In genomic region chr3:71968491-71968890, GRCh38 we compare ENCODE assay signal across 25 cellular contexts.
"Had no signal": no experiment of that assay in that cellular context is flagged by ENCODE, and none has a peak within 500 bp of the region (broad histone marks: within the 10 kb centered on the region; RNA-seq: fewer than 3 reads in every experiment).

No MANE protein-coding gene starts in this region.

- H3K36me3 ChIP-seq: neural progenitor cell, right lobe of liver, suprapubic skin, transverse colon, upper lobe of right lung, uterus had no signal

- DNase-seq: dorsolateral prefrontal cortex; effector CD4-positive, alpha-beta T cell; head of caudate nucleus; mesenchymal stem cell; mucosa of descending colon; naive B cell; nucleus accumbens; posterior cingulate gyrus; psoas muscle; right lobe of liver; small intestine; stimulated activated CD4-positive, alpha-beta T cell treated with anti-CD3 and anti-CD28 coated beads, Interleukin-12 subunit alpha, Interleukin-12 subunit beta, amount 100 ng/mL, for 4 hours; stimulated activated CD4-positive, alpha-beta T cell treated with anti-CD3 and anti-CD28 coated beads, Interleukin-1b, Interleukin-23, amount 100 ng/mL, for 48 hours; stimulated activated CD4-positive, alpha-beta T cell treated with anti-CD3 and anti-CD28 coated beads, Interleukin-4, amount 100 ng/mL, for 1 hour; stimulated activated CD8-positive, alpha-beta memory T cell treated with anti-CD3 and anti-CD28 coated beads, Interleukin-4, amount 100 ng/mL, for 48 hours; stimulated activated naive CD4-positive, alpha-beta T cell; stimulated activated naive CD8-positive, alpha-beta T cell treated with anti-CD3 and anti-CD28 coated beads, Interleukin-15, amount 100 ng/mL, for 72 hours; transverse colon; upper lobe of right lung; uterus had no signal

- ATAC-seq: left lobe of liver; mucosa of descending colon; natural killer cell treated with Interleukin-12 subunit alpha and Interleukin-12 subunit beta and Interleukin-15 and Interleukin-18, amount 100 ng/mL, for 72 hours; psoas muscle; right lobe of liver; stimulated activated naive CD8-positive, alpha-beta T cell treated with anti-CD3 and anti-CD28 coated beads, Interleukin-15, amount 100 ng/mL, for 72 hours; upper lobe of right lung had no signal

- H3K27me3 ChIP-seq: neural progenitor cell, right lobe of liver, transverse colon, upper lobe of right lung, uterus had no signal

- H3K4me1 Mint-ChIP-seq: mesothelial cell of epicardium; stimulated activated naive CD8-positive, alpha-beta T cell treated with anti-CD3 and anti-CD28 coated beads, Interleukin-15, amount 100 ng/mL, for 72 hours had no signal

- H2AFZ ChIP-seq: neural progenitor cell had no signal

- H3K9me3 Mint-ChIP-seq: mesothelial cell of epicardium; natural killer cell treated with Interleukin-12 subunit alpha and Interleukin-12 subunit beta and Interleukin-15 and Interleukin-18, amount 100 ng/mL, for 72 hours; neural progenitor cell had no signal

- H3K27ac Mint-ChIP-seq: mesothelial cell of epicardium; naive B cell; natural killer cell treated with Interleukin-12 subunit alpha and Interleukin-12 subunit beta and Interleukin-15 and Interleukin-18, amount 100 ng/mL, for 72 hours; neural progenitor cell; stimulated activated naive CD8-positive, alpha-beta T cell treated with anti-CD3 and anti-CD28 coated beads, Interleukin-15, amount 100 ng/mL, for 72 hours had no signal

- H3K4me1 ChIP-seq: neural progenitor cell, psoas muscle, right lobe of liver, suprapubic skin, transverse colon, upper lobe of right lung, uterus had no signal

- H3K9ac ChIP-seq: neural progenitor cell had no signal

- H3K4me3 Mint-ChIP-seq: mesothelial cell of epicardium; naive B cell; natural killer cell treated with Interleukin-12 subunit alpha and Interleukin-12 subunit beta and Interleukin-15 and Interleukin-18, amount 100 ng/mL, for 72 hours; neural progenitor cell; stimulated activated naive CD8-positive, alpha-beta T cell treated with anti-CD3 and anti-CD28 coated beads, Interleukin-15, amount 100 ng/mL, for 72 hours had no signal

- H3K4me3 ChIP-seq: dorsolateral prefrontal cortex, mucosa of descending colon, neural progenitor cell, psoas muscle, right lobe of liver, suprapubic skin, transverse colon, upper lobe of right lung, uterus had no signal

- H3K27ac ChIP-seq: dorsolateral prefrontal cortex, neural progenitor cell, psoas muscle, right lobe of liver, suprapubic skin, transverse colon, upper lobe of right lung, uterus had no signal

- H3K36me3 Mint-ChIP-seq: mesothelial cell of epicardium; naive B cell; natural killer cell treated with Interleukin-12 subunit alpha and Interleukin-12 subunit beta and Interleukin-15 and Interleukin-18, amount 100 ng/mL, for 72 hours; neural progenitor cell had no signal

- H3K4me2 ChIP-seq: neural progenitor cell had no signal

- H3K9me3 ChIP-seq: mucosa of descending colon, psoas muscle, right lobe of liver, suprapubic skin, transverse colon, upper lobe of right lung, uterus had no signal
